8 cellular contexts compared by ENCODE assay signal in the genomic region with DNA sequence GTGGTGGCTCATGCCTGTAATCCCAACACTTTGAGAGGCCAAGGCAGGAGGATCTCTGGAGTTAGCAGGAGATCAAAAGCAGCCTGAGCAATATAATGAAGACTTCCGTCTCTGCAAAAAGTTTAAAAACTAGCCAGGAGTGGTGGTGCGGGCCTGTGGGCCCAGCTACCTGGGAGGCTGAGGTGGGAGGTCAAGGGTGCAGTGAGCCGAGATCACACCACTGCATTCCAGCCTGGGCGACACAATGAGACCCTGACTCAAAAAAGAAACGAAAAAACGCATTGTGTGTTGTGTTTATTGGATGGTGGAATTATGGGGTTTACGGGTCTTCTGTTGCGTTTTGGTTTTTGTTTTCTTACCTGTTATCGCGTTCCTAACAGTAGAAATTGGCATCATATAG. TPM values are rescaled to one million over a fixed set of nuclear protein-coding genes. Genes with fewer than 3 reads are reported as not detected.
A peak's percentile ranks its signal among the peaks of the same experiment; 100 is the strongest.
DNase-seq lines count a peak whose midpoint lies in the region; ATAC-seq and TF ChIP-seq lines count a peak whose summit lies in the region.

No MANE protein-coding gene starts in this region.

- TF ChIP-seq CTCF in kidney epithelial cell (IDR thresholded peaks at IDR 0.05; ENCODE audit: insufficient read depth, low read length, poor library complexity, severe bottlenecking): no peak
- no peak for TF ChIP-seq CTCF in suprapubic skin (IDR thresholded peaks at IDR 0.05)

- peaks cover 5% of the 10 kb centered on the region for H3K36me3 Mint-ChIP-seq in T-helper 1 cell treated with Interleukin-12 subunit alpha and Interleukin-12 subunit beta and Interleukin-4 antibody, amounts not matched to agents 30 μg/mL and 1 μg/mL, for 36 hours (ENCODE audit: low read depth)
- H3K36me3 Mint-ChIP-seq in activated naive CD8-positive, alpha-beta T cell treated with anti-CD3 and anti-CD28 coated beads, Interleukin-2, amount 10 ng/mL, durations not matched to agents 7 days and 5 days: peaks cover 4% of the 10 kb centered on the region

- no peak for TF ChIP-seq POLR2A in suprapubic skin (IDR thresholded peaks at IDR 0.05)

- TF ChIP-seq EP300 in suprapubic skin (IDR thresholded peaks at IDR 0.05): no peak

- H3K9me3 ChIP-seq in suprapubic skin: no peaks in the 10 kb centered on the region

- no peaks in the 10 kb centered on the region for H3K36me3 ChIP-seq in kidney epithelial cell (ENCODE audit: control insufficient read depth, insufficient read depth, low read length)
- H3K36me3 ChIP-seq in suprapubic skin: peaks cover 15% of the 10 kb centered on the region

- peak overlapping the region; percentile 97 for H3K4me3 Mint-ChIP-seq in T-helper 1 cell treated with Interleukin-12 subunit alpha and Interleukin-12 subunit beta and Interleukin-4 antibody, amounts not matched to agents 30 μg/mL and 1 μg/mL, for 36 hours
- H3K4me3 Mint-ChIP-seq in activated naive CD8-positive, alpha-beta T cell treated with anti-CD3 and anti-CD28 coated beads, Interleukin-2, amount 10 ng/mL, durations not matched to agents 7 days and 5 days: peak overlapping the region; percentile 97

- peak overlapping the region; percentile 89 for H3K27ac Mint-ChIP-seq in T-helper 1 cell treated with Interleukin-12 subunit alpha and Interleukin-12 subunit beta and Interleukin-4 antibody, amounts not matched to agents 30 μg/mL and 1 μg/mL, for 36 hours
- peak overlapping the region; percentile 98 for H3K27ac Mint-ChIP-seq in activated naive CD8-positive, alpha-beta T cell treated with anti-CD3 and anti-CD28 coated beads, Interleukin-2, amount 10 ng/mL, durations not matched to agents 7 days and 5 days

- H3K4me1 ChIP-seq in suprapubic skin: peaks cover 23% of the 10 kb centered on the region

- POLR2A ChIA-PET in activated naive CD8-positive, alpha-beta T cell treated with anti-CD3 and anti-CD28 coated beads, Interleukin-2, amount 10 ng/mL, durations not matched to agents 7 days and 5 days (lab: Charles Lee): interaction anchor here (0.6 to 4.0 kb wide), 19 partner anchors 9 to 389 kb away, joined by 3 to 32 read pairs (median 4); a partner anchor contains a TSS

- WGBS in suprapubic skin: 91% methylated on average over 10 of the region's 10 CpGs

- no peaks in the 10 kb centered on the region for H3K27me3 Mint-ChIP-seq in T-helper 1 cell treated with Interleukin-12 subunit alpha and Interleukin-12 subunit beta and Interleukin-4 antibody, amounts not matched to agents 30 μg/mL and 1 μg/mL, for 36 hours (ENCODE audit: low read depth)
- no peaks in the 10 kb centered on the region for H3K27me3 Mint-ChIP-seq in activated naive CD8-positive, alpha-beta T cell treated with anti-CD3 and anti-CD28 coated beads, Interleukin-2, amount 10 ng/mL, durations not matched to agents 7 days and 5 days

- DNase-seq in T-helper 1 cell (no peak), kidney epithelial cell (ENCODE audit: low read depth) (no peak), suprapubic skin (ENCODE audit: low spot score in 2 of 2) (no peak), HuH-7 (ENCODE audit: low spot score) (no peak), iPS-NIHi11 (ENCODE audit: low spot score) (no peak)
- DNase-seq in activated naive CD8-positive, alpha-beta T cell treated with anti-CD3 and anti-CD28 coated beads, Interleukin-2, amount 10 ng/mL, durations not matched to agents 7 days and 5 days: no peak

- peaks cover 17% of the 10 kb centered on the region for H3K4me1 Mint-ChIP-seq in T-helper 1 cell treated with Interleukin-12 subunit alpha and Interleukin-12 subunit beta and Interleukin-4 antibody, amounts not matched to agents 30 μg/mL and 1 μg/mL, for 36 hours (ENCODE audit: low read depth)
- H3K4me1 Mint-ChIP-seq in activated naive CD8-positive, alpha-beta T cell treated with anti-CD3 and anti-CD28 coated beads, Interleukin-2, amount 10 ng/mL, durations not matched to agents 7 days and 5 days: peaks cover 30% of the 10 kb centered on the region

- ATAC-seq in activated naive CD8-positive, alpha-beta T cell treated with anti-CD3 and anti-CD28 coated beads, Interleukin-2, amount 10 ng/mL, durations not matched to agents 7 days and 5 days (ENCODE audit: low read depth): no peak
- ATAC-seq in GM21576 (IDR thresholded peaks at IDR 0.05; ENCODE audit: unreplicated experiment): no peak

- H3K27me3 ChIP-seq in kidney epithelial cell (ENCODE audit: control insufficient read depth, insufficient read depth, low read length) (no peaks in the 10 kb centered on the region), suprapubic skin (no peaks in the 10 kb centered on the region)

- no peaks in the 10 kb centered on the region for H3K9me3 Mint-ChIP-seq in T-helper 1 cell treated with Interleukin-12 subunit alpha and Interleukin-12 subunit beta and Interleukin-4 antibody, amounts not matched to agents 30 μg/mL and 1 μg/mL, for 36 hours
- no peaks in the 10 kb centered on the region for H3K9me3 Mint-ChIP-seq in activated naive CD8-positive, alpha-beta T cell treated with anti-CD3 and anti-CD28 coated beads, Interleukin-2, amount 10 ng/mL, durations not matched to agents 7 days and 5 days

- peak overlapping the region; percentile 81 for H3K4me3 ChIP-seq in kidney epithelial cell (ENCODE audit: low read depth, low read length)
- peak overlapping the region; percentile 70 for H3K4me3 ChIP-seq in suprapubic skin

- H3K27ac ChIP-seq in suprapubic skin: peak overlapping the region; percentile 89

RNA-seq across cellular contexts. Expression of a gene that starts 0.9 kb away (rescaled TPM):
- total RNA-seq in activated naive CD8-positive, alpha-beta T cell treated with anti-CD3 and anti-CD28 coated beads, Interleukin-2, amount 10 ng/mL, durations not matched to agents 7 days and 5 days: 10 to 100 TPM; 35.5 to 40.4 TPM
- total RNA-seq in kidney epithelial cell (41.1 and 41.3 TPM in 2 replicates), suprapubic skin (10 to 100 TPM; 37.1 to 55.9 (median 42.5) TPM)

RNA-seq across cellular contexts. Expression of a gene that starts 46.9 kb away (rescaled TPM):
- total RNA-seq in activated naive CD8-positive, alpha-beta T cell treated with anti-CD3 and anti-CD28 coated beads, Interleukin-2, amount 10 ng/mL, durations not matched to agents 7 days and 5 days: 10 to 100 TPM; 29.8 to 32.3 TPM
- total RNA-seq in kidney epithelial cell: 41.8 and 49.0 TPM in 2 replicates
- 10 to 100 TPM; 31.9 to 58.6 (median 43.6) TPM for total RNA-seq in suprapubic skin

RNA-seq across cellular contexts. Expression of a gene that starts 56.5 kb away (rescaled TPM):
- 100 to 1,000 TPM; 121 to 122 TPM for total RNA-seq in activated naive CD8-positive, alpha-beta T cell treated with anti-CD3 and anti-CD28 coated beads, Interleukin-2, amount 10 ng/mL, durations not matched to agents 7 days and 5 days
- total RNA-seq in kidney epithelial cell: 185 and 197 TPM in 2 replicates
- total RNA-seq in suprapubic skin: 10 to 100 TPM; 35.4 to 56.2 (median 38.6) TPM
